ENCODE assay signal across 8 cellular contexts in genomic region chr4:176002007-176002623, GRCh38.
DNase-seq lines count a peak whose midpoint lies in the region; ATAC-seq and TF ChIP-seq lines count a peak whose summit lies in the region.

No MANE protein-coding gene starts in this region.

- no peak for TF ChIP-seq CTCF in epithelial cell of proximal tubule (conservative IDR thresholded peaks at IDR 0.05; ENCODE audit: low read depth, low read length)

- peak overlapping the region; percentile 58 for H3K4me3 ChIP-seq in epithelial cell of proximal tubule (ENCODE audit: low read depth, low read length)

- no peaks in the 10 kb centered on the region for H3K9me3 Mint-ChIP-seq in naive B cell

- H3K4me1 Mint-ChIP-seq in naive B cell: peaks cover 18 to 21% (median 19%) of the 10 kb centered on the region in 3 donors

- no peaks in the 10 kb centered on the region for H3K36me3 Mint-ChIP-seq in naive B cell

- H3K4me3 Mint-ChIP-seq in naive B cell: peak overlapping the region; percentile 89 to 97 (median 94)

- peak; percentile 26 for DNase-seq in AG08395 (ENCODE audit: low spot score)
- peak; percentile 43 for DNase-seq in SK-N-DZ (ENCODE audit: low spot score)
- DNase-seq in epithelial cell of proximal tubule (ENCODE audit: low read depth): no peak
- peak; percentile 54 for DNase-seq in naive B cell
- DNase-seq in GDM1 (lab: John Stamatoyannopoulos, UW): no peak
- no peak for DNase-seq in SIG-M5 treated with dmso at 0.1 percent for 504 hours (lab: John Stamatoyannopoulos, UW; ENCODE audit: unreplicated experiment)

- peak overlapping the region; percentile 11 to 88 (median 69) for H3K27ac Mint-ChIP-seq in naive B cell

- H3K27me3 Mint-ChIP-seq in naive B cell: no peaks in the 10 kb centered on the region

- ATAC-seq in GM18502 (IDR thresholded peaks at IDR 0.05; ENCODE audit: poor library complexity, unreplicated experiment) (peak; percentile 74), HG03045 (IDR thresholded peaks at IDR 0.05; ENCODE audit: unreplicated experiment) (peak; percentile 73), naive B cell (ENCODE audit: low read depth in 2 of 2) (peak; percentile 90 to 93)

Comparison
In these comparisons a context has a peak if more than half of its experiments do, and no peak if none do; other contexts are left out.
1. DNase-seq: peak in AG08395 (single experiment), SK-N-DZ (single experiment) and naive B cell (single experiment); none in epithelial cell of proximal tubule (single experiment), GDM1 (single experiment) and SIG-M5 treated with dmso at 0.1 percent for 504 hours (single experiment).
2. Peak in every context shown above with its lines, with median percentiles within 50 percentile points of each other: ATAC-seq.